24 cellular contexts compared by ENCODE assay signal in genomic region chr4:24372341-24372740, GRCh38.
"Had no signal": no experiment of that assay in that cellular context is flagged by ENCODE, and none has a peak within 500 bp of the region (broad histone marks: within the 10 kb centered on the region; RNA-seq: fewer than 3 reads in every experiment).

No MANE protein-coding gene starts in this region.

- H3K9me3 Mint-ChIP-seq: endodermal cell had no signal

- H3K27ac Mint-ChIP-seq: endodermal cell; memory B cell; natural killer cell; progenitor cell of endocrine pancreas; stimulated activated memory B cell treated with anti-CD40 and anti-IgM and Interleukin-4, amounts not matched to agents 10 μg/mL and 1 μg/mL and 100 μg/mL, for 72 hours had no signal

- H3K36me3 Mint-ChIP-seq: memory B cell; natural killer cell; stimulated activated memory B cell treated with anti-CD40 and anti-IgM and Interleukin-4, amounts not matched to agents 10 μg/mL and 1 μg/mL and 100 μg/mL, for 72 hours had no signal

- H3K27me3 ChIP-seq: dorsolateral prefrontal cortex, gastrocnemius medialis, heart right ventricle, ovary, sigmoid colon, spleen, vagina had no signal

- H3K4me1 ChIP-seq: sigmoid colon, spleen, vagina had no signal

- H3K27me3 Mint-ChIP-seq: stimulated activated memory B cell treated with anti-CD40 and anti-IgM and Interleukin-4, amounts not matched to agents 10 μg/mL and 1 μg/mL and 100 μg/mL, for 72 hours had no signal

- H3K27ac ChIP-seq: epithelial cell of prostate, gastrocnemius medialis, heart right ventricle, ovary, sigmoid colon, spleen, vagina had no signal

- DNase-seq: cortex of kidney; effector CD8-positive, alpha-beta T cell; endodermal cell; foreskin fibroblast; gastrocnemius medialis; heart right ventricle; hippocampal formation; left cardiac atrium; natural killer cell; occipital lobe; ovary; sigmoid colon; spleen; stimulated activated CD4-positive, alpha-beta T cell treated with anti-CD3 and anti-CD28 coated beads, Interleukin-4, amount 100 ng/mL, for 4 hours; stimulated activated naive CD8-positive, alpha-beta T cell treated with anti-CD3 and anti-CD28 coated beads, Interleukin-15, Interleukin-2, amounts not matched to agents 100 U/mL and 50 U/mL, for 24 hours; trophoblast cell had no signal

- H3K9me3 ChIP-seq: gastrocnemius medialis, heart right ventricle, ovary, sigmoid colon, spleen, vagina had no signal

- H3K4me3 ChIP-seq: gastrocnemius medialis, heart right ventricle, lung, ovary, sigmoid colon, spleen, vagina had no signal

- H3K4me1 Mint-ChIP-seq: memory B cell; natural killer cell; stimulated activated memory B cell treated with anti-CD40 and anti-IgM and Interleukin-4, amounts not matched to agents 10 μg/mL and 1 μg/mL and 100 μg/mL, for 72 hours had no signal

- H3K4me3 Mint-ChIP-seq: endodermal cell; memory B cell; natural killer cell; stimulated activated memory B cell treated with anti-CD40 and anti-IgM and Interleukin-4, amounts not matched to agents 10 μg/mL and 1 μg/mL and 100 μg/mL, for 72 hours had no signal

- ATAC-seq: esophagus mucosa; gastrocnemius medialis; natural killer cell; stimulated activated memory B cell treated with anti-CD40 and anti-IgM and Interleukin-4, amounts not matched to agents 10 μg/mL and 1 μg/mL and 100 μg/mL, for 72 hours; stimulated activated naive CD8-positive, alpha-beta T cell treated with anti-CD3 and anti-CD28 coated beads, Interleukin-15, Interleukin-2, amounts not matched to agents 100 U/mL and 50 U/mL, for 24 hours had no signal

- H3K36me3 ChIP-seq: gastrocnemius medialis, heart right ventricle, ovary, sigmoid colon, spleen, vagina had no signal
